Comparison of ENCODE assay signal across 15 cellular contexts in the genomic region with DNA sequence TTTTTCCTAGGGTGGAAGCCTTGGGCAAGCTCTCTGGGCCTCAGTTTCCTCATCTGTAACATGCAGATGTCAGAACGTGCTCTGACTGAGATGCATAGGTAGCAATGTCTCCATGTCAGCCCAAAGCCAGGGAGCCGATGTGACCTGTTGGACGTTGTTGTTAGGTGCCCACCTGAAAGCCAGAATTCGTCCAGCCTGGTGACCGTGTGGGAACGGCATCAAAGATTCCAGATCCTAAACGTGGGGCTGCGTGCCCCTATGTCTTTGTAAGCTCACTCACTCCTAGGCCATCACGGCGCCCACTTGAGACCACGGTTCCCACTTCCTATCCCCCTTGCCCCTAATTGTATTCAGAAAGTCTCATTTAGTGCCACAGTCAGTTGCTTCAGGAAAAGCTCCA. TPM values are rescaled to one million over a fixed set of nuclear protein-coding genes. Genes with fewer than 3 reads are reported as not detected.
DNase-seq lines count a peak whose midpoint lies in the region; ATAC-seq and TF ChIP-seq lines count a peak whose summit lies in the region.
"Had no signal": no experiment of that assay in that cellular context is flagged by ENCODE, and none has a peak within 500 bp of the region (broad histone marks: within the 10 kb centered on the region; RNA-seq: fewer than 3 reads in every experiment).

No MANE protein-coding gene starts in this region.

- H3K56ac ChIP-seq in mesendoderm (ENCODE audit: low read length) = no peak overlapping the region

- H3K23ac ChIP-seq in mesendoderm (ENCODE audit: low read length) = no peak overlapping the region

- H2BK120ac ChIP-seq in mesendoderm (ENCODE audit: low read depth, low read length) = no peak overlapping the region

- TF ChIP-seq POLR2A in spleen (IDR thresholded peaks at IDR 0.05) (no peak), testis (IDR thresholded peaks at IDR 0.05) (no peak)

- H3K36me3 ChIP-seq in BLaER1 (peaks cover 84% of the 10 kb centered on the region), mucosa of rectum (ENCODE audit: control insufficient read depth in 2 of 2, insufficient read depth in 2 of 2, low read length in 2 of 2) (no peaks in the 10 kb centered on the region), spleen (no peaks in the 10 kb centered on the region), testis (ENCODE audit: low read depth, missing control alignments) (no peaks in the 10 kb centered on the region), mesendoderm (ENCODE audit: control insufficient read depth, insufficient read depth, low read length) (peaks cover 26% of the 10 kb centered on the region), brain microvascular endothelial cell (replicated peaks) (peaks cover 2% of the 10 kb centered on the region)

- no peak for TF ChIP-seq CTCF in spleen (IDR thresholded peaks at IDR 0.05 in 8 of 11, conservative IDR thresholded peaks at IDR 0.05 in 3 of 11)
- no peak for TF ChIP-seq CTCF in testis (IDR thresholded peaks at IDR 0.05)
- TF ChIP-seq CTCF in brain microvascular endothelial cell (IDR thresholded peaks at IDR 0.05; ENCODE audit: low read depth, low read length, missing control alignments) = no peak

- no peak overlapping the region for H3K18ac ChIP-seq in mesendoderm (ENCODE audit: low read length)

- H3K27me3 ChIP-seq in BLaER1 (no peaks in the 10 kb centered on the region), mucosa of rectum (ENCODE audit: control insufficient read depth in 2 of 2, insufficient read depth in 2 of 2, low read length in 2 of 2) (no peaks in the 10 kb centered on the region), spleen (replicated peaks in 1 of 7) (peaks cover 0 to 38% (median 0%) of the 10 kb centered on the region in 7 donors), testis (no peaks in the 10 kb centered on the region), mesendoderm (ENCODE audit: insufficient read depth, low read length, poor library complexity) (no peaks in the 10 kb centered on the region), brain microvascular endothelial cell (replicated peaks) (no peaks in the 10 kb centered on the region)

- in situ Hi-C loops in brain microvascular endothelial cell (cut with HindIII; ENCODE audit: low pct_ligation_motif_present, low sequenced_read_pairs) = no loop called here

- H3K79me1 ChIP-seq in mesendoderm (ENCODE audit: low read length) = no peaks in the 10 kb centered on the region

- intact Hi-C loops in spleen (cut with DNase I; ENCODE audit: low total_unique reads) (loop anchor here (5.0 to 10.0 kb wide), 2 partner anchors 106 to 284 kb away; no protein-coding TSS in a partner anchor), testis (cut with DNase I; ENCODE audit: low total_unique reads) (loop anchor here (10.0 kb wide), 1 partner anchor 106 kb away; no protein-coding TSS in a partner anchor)

- no peak overlapping the region for H3K9ac ChIP-seq in BLaER1
- H3K9ac ChIP-seq in mucosa of rectum (ENCODE audit: low read depth in 1 of 2, low read length in 2 of 2) = no peak overlapping the region
- no peak overlapping the region for H3K9ac ChIP-seq in mesendoderm (ENCODE audit: low read length)

- no peak overlapping the region for H2BK15ac ChIP-seq in mesendoderm (replicated peaks; ENCODE audit: low read depth)

- no peak overlapping the region for H3K4ac ChIP-seq in mesendoderm (ENCODE audit: low read depth, low read length)

- DNase-seq in caudate nucleus (lab: John Stamatoyannopoulos, UW) (no peak), spleen (no peak), testis (no peak), mesendoderm (no peak), brain microvascular endothelial cell (no peak)
- DNase-seq: Caco-2; KBM-7; NCI-H1092; stimulated activated CD4-positive, alpha-beta T cell treated with anti-CD3 and anti-CD28 coated beads, Interleukin-4, amount 100 ng/mL, for 24 hours; stimulated activated CD8-positive, alpha-beta memory T cell treated with anti-CD3 and anti-CD28 coated beads, Interleukin-4, amount 100 ng/mL, for 48 hours had no signal

- no peak overlapping the region for H4K8ac ChIP-seq in mesendoderm (ENCODE audit: low read depth, low read length)

- H3K4me3 ChIP-seq in BLaER1 (no peak overlapping the region), mucosa of rectum (ENCODE audit: low read length in 2 of 2) (no peak overlapping the region), spleen (no peak overlapping the region), testis (no peak overlapping the region), mesendoderm (ENCODE audit: low read length) (no peak overlapping the region), brain microvascular endothelial cell (ENCODE audit: low read depth, low read length) (no peak overlapping the region)

- no peak overlapping the region for H2BK5ac ChIP-seq in mesendoderm (ENCODE audit: low read length)

- ATAC-seq in GM19452 (IDR thresholded peaks at IDR 0.05; ENCODE audit: unreplicated experiment) = no peak
- ATAC-seq: activated naive CD4-positive, alpha-beta T cell treated with anti-CD3 and anti-CD28 coated beads, Interleukin-2, amount 50 U/mL, for 72 hours; natural killer cell treated with Interleukin-12 subunit alpha and Interleukin-12 subunit beta and Interleukin-15 and Interleukin-18, amount 100 ng/mL, for 72 hours had no signal

- 73 to 88% (median 85%) methylated on average over 11 of the region's 11 CpGs for WGBS in spleen, 5 donors
- WGBS in testis, 2 donors = 90 to 94% methylated on average over 6 to 11 of the region's 11 CpGs
- no CpG with 5 or more reads among the region's 11 CpGs for WGBS in mesendoderm (ENCODE audit: extremely low coverage, insufficient coverage, low lambda C conversion rate)

- no peaks in the 10 kb centered on the region for H3K9me3 ChIP-seq in BLaER1
- H3K9me3 ChIP-seq in mucosa of rectum (ENCODE audit: control insufficient read depth in 2 of 2, low read length in 2 of 2) = no peaks in the 10 kb centered on the region
- peaks cover 0 to 4% (median 0%) of the 10 kb centered on the region in 8 donors for H3K9me3 ChIP-seq in spleen
- H3K9me3 ChIP-seq in testis = no peaks in the 10 kb centered on the region
- H3K9me3 ChIP-seq: Caco-2 had no signal

- no peak overlapping the region for H3K27ac ChIP-seq in BLaER1
- H3K27ac ChIP-seq in caudate nucleus (ENCODE audit: low read depth, low read length) = peak overlapping the region; percentile 74
- peak overlapping the region; percentile 6 to 52 for H3K27ac ChIP-seq in mucosa of rectum (ENCODE audit: low read depth in 2 of 2, low read length in 2 of 2)
- H3K27ac ChIP-seq in spleen = peak overlapping the region in 6 of 8 donors; percentile 36 to 80 (median 71)
- peak overlapping the region in 1 of 2 donors; percentile 65 for H3K27ac ChIP-seq in testis
- H3K27ac ChIP-seq in mesendoderm (ENCODE audit: low read depth, low read length) = no peak overlapping the region
- H3K27ac ChIP-seq in brain microvascular endothelial cell = no peak overlapping the region

- no peaks in the 10 kb centered on the region for H3K79me2 ChIP-seq in mesendoderm (ENCODE audit: control insufficient read depth, insufficient read depth, low read length)

- H2AK5ac ChIP-seq in mesendoderm (ENCODE audit: low read length) = no peak overlapping the region

- H4K20me1 ChIP-seq in BLaER1 = peaks cover 34% of the 10 kb centered on the region

- H3K4me1 ChIP-seq in BLaER1 (peaks cover 42% of the 10 kb centered on the region), mucosa of rectum (ENCODE audit: control insufficient read depth in 2 of 2, insufficient read depth in 2 of 2, low read length in 2 of 2) (peaks cover 14 to 20% of the 10 kb centered on the region in 2 donors), spleen (peaks cover 5 to 42% (median 23%) of the 10 kb centered on the region in 6 donors), testis (peaks cover 40% of the 10 kb centered on the region), mesendoderm (ENCODE audit: control insufficient read depth, low read depth, low read length) (no peaks in the 10 kb centered on the region)

- peak overlapping the region; percentile 79; the same call in 1 of the 2 replicates for H3K4me2 ChIP-seq in BLaER1
- H3K4me2 ChIP-seq in mesendoderm (ENCODE audit: low read length) = no peak overlapping the region

- no peak overlapping the region for H4K5ac ChIP-seq in mesendoderm (ENCODE audit: low read length)

RNA-seq across cellular contexts. Expression of gene FBLN1, which starts 48.2 kb away (rescaled TPM):
- 10 to 100 TPM in 5 of 7 donors, 1 to 10 TPM in 2; 5.2 to 20.3 (median 13.5) TPM for total RNA-seq in spleen
- polyA plus RNA-seq in spleen = 10 to 100 TPM in 1 of 3 donors, 1 to 10 TPM in 2; 1.9 to 10.4 (median 6.1) TPM
- total RNA-seq in testis = 10 to 100 TPM; 32.4 to 42.2 TPM
- 154 TPM for polyA plus RNA-seq in testis (ENCODE audit: insufficient read depth, low read depth, low replicate concordance)
- polyA plus RNA-seq in mesendoderm (2013, experiment 1 of 2) = 104 TPM
- 102 TPM for polyA plus RNA-seq in mesendoderm (2013, experiment 2 of 2)
- total RNA-seq: natural killer cell treated with Interleukin-12 subunit alpha and Interleukin-12 subunit beta and Interleukin-15 and Interleukin-18, amount 100 ng/mL, for 72 hours had no signal

Comparison
In these comparisons a context has a peak if more than half of its experiments do, and no peak if none do; other contexts are left out.
1. H3K27ac ChIP-seq: peak in caudate nucleus (single experiment), mucosa of rectum (2 of 2) and spleen (6 of 8); none in BLaER1 (single experiment), mesendoderm (single experiment) and brain microvascular endothelial cell (single experiment).